8 cellular contexts compared by ENCODE assay signal in the genomic region with DNA sequence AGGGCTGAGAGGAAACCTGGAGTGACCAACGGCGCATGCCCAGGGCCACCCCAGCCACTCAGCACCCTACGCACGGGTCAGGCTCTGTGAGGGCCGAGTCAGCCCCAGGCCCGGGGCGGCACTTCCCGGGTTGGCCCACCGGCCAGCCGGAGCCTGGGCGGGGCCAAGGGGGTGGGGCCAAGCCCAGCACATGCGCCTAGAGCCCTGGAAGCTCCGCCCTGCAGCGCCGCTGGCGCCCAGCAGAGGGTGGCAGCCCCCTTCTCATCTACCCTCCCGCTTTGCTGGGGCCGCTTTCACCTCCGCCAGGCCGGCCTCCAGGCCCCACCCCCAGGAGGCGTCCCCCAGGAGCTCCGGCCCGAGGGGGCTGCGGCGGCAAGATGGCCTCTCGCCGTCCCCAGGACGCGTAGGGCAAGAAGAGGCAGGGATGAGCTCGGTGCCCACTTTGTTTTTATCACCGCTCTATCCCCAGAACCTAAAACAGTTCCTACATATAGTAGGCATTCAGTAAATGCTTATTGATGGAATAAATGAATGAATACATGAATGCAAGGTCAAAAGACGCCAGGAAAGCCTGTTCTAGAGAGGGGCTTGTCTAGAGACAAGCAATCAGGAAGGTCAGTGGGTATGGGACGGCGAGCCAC. TPM values are rescaled to one million over a fixed set of nuclear protein-coding genes. Genes with fewer than 3 reads are reported as not detected.
DNase-seq lines count a peak whose midpoint lies in the region; ATAC-seq, FAIRE-seq and TF ChIP-seq lines count a peak whose summit lies in the region.

No MANE protein-coding gene starts in this region.

- peak overlapping the region; percentile 78 to 84 for H3K27ac ChIP-seq in kidney (ENCODE audit: low read depth in 2 of 2, low read length in 2 of 2)

- H3K27me3 Mint-ChIP-seq in central memory CD8-positive, alpha-beta T cell = no peaks in the 10 kb centered on the region

- H3K36me3 Mint-ChIP-seq in central memory CD8-positive, alpha-beta T cell (ENCODE audit: insufficient read depth) = no peaks in the 10 kb centered on the region

- no peaks in the 10 kb centered on the region for H3K36me3 ChIP-seq in kidney (ENCODE audit: control insufficient read depth in 1 of 2, insufficient read depth in 2 of 2, low read length in 2 of 2)

- peak overlapping the region; percentile 75 for H3K4me3 Mint-ChIP-seq in central memory CD8-positive, alpha-beta T cell

- H3K9ac ChIP-seq in kidney (ENCODE audit: low read length in 2 of 2) = peak overlapping the region; percentile 62 to 81

- TF ChIP-seq CTCF in AG09309 (IDR thresholded peaks at IDR 0.05; ENCODE audit: control insufficient read depth, insufficient read depth, low read depth, low read length, missing control alignments) (peak; percentile 89), kidney (IDR thresholded peaks at IDR 0.05; ENCODE audit: borderline replicate concordance, extremely low read depth, insufficient read depth) (peak; percentile 99)

- no peak for DNase-seq in AG09309 (ENCODE audit: low read depth)
- DNase-seq in NCI-H226 = peak; percentile 88
- DNase-seq in activated CD4-positive, CD25-positive, alpha-beta regulatory T cell treated with anti-CD3 and anti-CD28 coated beads, Interleukin-2, amount 50 U/mL, for 16 hours (ENCODE audit: low read depth, low spot score) = peak; percentile 80
- DNase-seq in central memory CD8-positive, alpha-beta T cell (ENCODE audit: low spot score in 2 of 2) = peak; percentile 85 to 91
- DNase-seq in kidney = peak; percentile 98
- peak; percentile 82 to 90 for DNase-seq in stimulated activated CD4-positive, alpha-beta T cell treated with anti-CD3 and anti-CD28 coated beads, Interleukin-15, amount 100 ng/mL, for 1 hour (ENCODE audit: low read depth in 1 of 2, low spot score in 1 of 2)

- H3K9me3 Mint-ChIP-seq in central memory CD8-positive, alpha-beta T cell = no peaks in the 10 kb centered on the region

- intact Hi-C loops in kidney (cut with DNase I) = loop anchor here (2.0 kb wide), 1 partner anchor 70 kb away; no protein-coding TSS in a partner anchor

- H3K4me1 Mint-ChIP-seq in central memory CD8-positive, alpha-beta T cell = peaks cover 27% of the 10 kb centered on the region

- peak overlapping the region; percentile 85 for H3K27ac Mint-ChIP-seq in central memory CD8-positive, alpha-beta T cell (ENCODE audit: low read depth)

- H3K4me1 ChIP-seq in kidney (ENCODE audit: control insufficient read depth in 1 of 2, insufficient read depth in 1 of 2, low read depth in 1 of 2, low read length in 2 of 2) = peaks cover 9 to 17% of the 10 kb centered on the region in 2 donors

- ATAC-seq in GM18873 (IDR thresholded peaks at IDR 0.05; ENCODE audit: low FRiP score, unreplicated experiment) (peak; percentile 71), HG03135 (IDR thresholded peaks at IDR 0.05; ENCODE audit: unreplicated experiment) (peak; percentile 79)
- ATAC-seq in central memory CD8-positive, alpha-beta T cell (replicated peaks; ENCODE audit: extremely low read depth, poor library complexity, severe bottlenecking) = peak; percentile 86

- peak overlapping the region; percentile 44 for H3K4me3 ChIP-seq in AG09309 (ENCODE audit: control insufficient read depth, low read depth, low read length)
- peak overlapping the region; percentile 61 to 65 for H3K4me3 ChIP-seq in kidney (ENCODE audit: low read length in 2 of 2)

- no peaks in the 10 kb centered on the region for H3K9me3 ChIP-seq in kidney (ENCODE audit: control insufficient read depth in 1 of 2, low read length in 2 of 2)

- FAIRE-seq in kidney (lab: Jason Lieb, UNC) = no peak

RNA-seq across cellular contexts. Expression of a gene that starts 31.3 kb away (rescaled TPM):
- total RNA-seq in kidney = 60.7 TPM
- polyA plus RNA-seq in kidney (ENCODE audit: insufficient read depth, low read depth, low replicate concordance) = 25.6 TPM
